In the genomic region with DNA sequence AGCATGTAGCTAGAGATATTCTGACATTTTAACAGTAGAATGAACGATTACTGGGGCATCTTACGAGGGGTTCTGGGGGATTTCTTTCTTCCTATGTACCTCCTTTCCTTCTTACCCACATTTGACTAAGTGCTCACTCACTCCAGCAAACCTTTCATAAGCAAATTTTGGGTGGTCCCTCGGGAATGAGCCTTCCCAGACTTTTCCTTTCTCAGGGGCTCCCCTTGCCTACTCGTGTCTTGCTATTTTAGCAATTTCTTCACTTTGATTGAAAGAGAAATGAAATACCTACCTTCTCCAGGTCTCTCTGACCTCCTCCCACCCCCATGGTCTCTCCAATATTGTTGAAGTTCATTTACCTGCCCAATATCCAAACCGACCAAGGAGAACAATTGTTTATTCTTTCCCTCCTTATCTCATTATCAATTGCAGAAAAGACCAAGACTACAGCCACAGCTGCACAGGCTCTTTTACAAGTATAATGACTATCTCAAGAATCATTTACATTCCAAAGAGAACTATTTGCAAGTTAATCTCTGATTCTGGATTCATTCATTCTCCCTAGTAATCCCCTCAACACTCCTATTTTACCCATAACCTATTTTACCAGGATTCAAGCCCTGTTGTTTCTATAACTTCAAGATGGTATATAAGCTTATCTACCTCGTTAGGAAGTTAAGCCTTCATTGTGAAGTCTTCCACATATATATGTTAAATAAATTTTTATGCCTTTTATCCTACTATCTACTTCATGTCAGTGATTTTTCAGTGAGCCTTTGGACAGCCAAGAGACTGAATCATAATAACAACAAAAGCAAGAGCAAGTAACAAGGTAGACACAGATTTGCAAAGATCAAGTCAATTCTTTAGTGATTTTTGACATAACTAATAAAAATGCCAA, we compare ENCODE assay signal across 20 cellular contexts.
"Had no signal": no experiment of that assay in that cellular context is flagged by ENCODE, and none has a peak within 500 bp of the region (broad histone marks: within the 10 kb centered on the region; RNA-seq: fewer than 3 reads in every experiment).

No MANE protein-coding gene starts in this region.

- H3K4me3 ChIP-seq: esophagus muscularis mucosa, left lung, thyroid gland had no signal

- H3K27me3 Mint-ChIP-seq: activated CD4-positive, alpha-beta T cell treated with anti-CD3 and anti-CD28 coated beads, Interleukin-2, amount 10 ng/mL, durations not matched to agents 24 days and 14 days; memory B cell; stimulated activated memory B cell treated with anti-CD40 and anti-IgM and Interleukin-4, amounts not matched to agents 10 μg/mL and 1 μg/mL and 100 μg/mL, for 72 hours had no signal

- H3K4me1 Mint-ChIP-seq: activated CD4-positive, alpha-beta T cell treated with anti-CD3 and anti-CD28 coated beads, Interleukin-2, amount 10 ng/mL, durations not matched to agents 24 days and 14 days; memory B cell; natural killer cell; stimulated activated memory B cell treated with anti-CD40 and anti-IgM and Interleukin-4, amounts not matched to agents 10 μg/mL and 1 μg/mL and 100 μg/mL, for 72 hours had no signal

- H3K27ac Mint-ChIP-seq: activated CD4-positive, alpha-beta T cell treated with anti-CD3 and anti-CD28 coated beads, Interleukin-2, amount 10 ng/mL, durations not matched to agents 24 days and 14 days; activated CD8-positive, alpha-beta T cell treated with anti-CD3 and anti-CD28 coated beads, Interleukin-2, amount 10 ng/mL, durations not matched to agents 7 days and 5 days; activated naive CD4-positive, alpha-beta T cell treated with anti-CD3 and anti-CD28 coated beads, Interleukin-2, amount 50 U/mL, for 72 hours; activated T-cell treated with anti-CD3 and anti-CD28 coated beads, Interleukin-2, amount 50 U/mL, for 72 hours; memory B cell; natural killer cell; stimulated activated memory B cell treated with anti-CD40 and anti-IgM and Interleukin-4, amounts not matched to agents 10 μg/mL and 1 μg/mL and 100 μg/mL, for 72 hours; T-helper 2 cell treated with Interferon-gamma antibody and Interleukin-4, amounts not matched to agents 5 μg/mL and 100 μg/mL, for 36 hours had no signal

- H3K27me3 ChIP-seq: esophagus muscularis mucosa, left lung, thyroid gland had no signal

- DNase-seq: activated CD4-positive, alpha-beta T cell treated with anti-CD3 and anti-CD28 coated beads, Interleukin-2, amount 10 ng/mL, durations not matched to agents 24 days and 14 days; activated CD4-positive, CD25-positive, alpha-beta regulatory T cell; activated CD8-positive, alpha-beta memory T cell treated with anti-CD3 and anti-CD28 coated beads, Interleukin-2, amount 50 U/mL, for 48 hours; activated CD8-positive, alpha-beta T cell treated with anti-CD3 and anti-CD28 coated beads, Interleukin-2, amount 10 ng/mL, durations not matched to agents 7 days and 5 days; activated gamma-delta T cell; activated T-cell treated with anti-CD3 and anti-CD28 coated beads, Interleukin-2, amount 50 U/mL, for 72 hours; caudate nucleus; hippocampal formation; islet precursor cell; left lung; natural killer cell; posterior cingulate gyrus; retina; stimulated activated CD4-positive, alpha-beta T cell treated with anti-CD3 and anti-CD28 coated beads, Interleukin-2, amount 100 ng/mL, for 48 hours; thyroid gland had no signal

- H3K4me3 Mint-ChIP-seq: activated CD4-positive, alpha-beta T cell treated with anti-CD3 and anti-CD28 coated beads, Interleukin-2, amount 10 ng/mL, durations not matched to agents 24 days and 14 days; activated CD8-positive, alpha-beta T cell treated with anti-CD3 and anti-CD28 coated beads, Interleukin-2, amount 10 ng/mL, durations not matched to agents 7 days and 5 days; activated T-cell treated with anti-CD3 and anti-CD28 coated beads, Interleukin-2, amount 50 U/mL, for 72 hours; memory B cell; natural killer cell; stimulated activated memory B cell treated with anti-CD40 and anti-IgM and Interleukin-4, amounts not matched to agents 10 μg/mL and 1 μg/mL and 100 μg/mL, for 72 hours; T-helper 2 cell treated with Interferon-gamma antibody and Interleukin-4, amounts not matched to agents 5 μg/mL and 100 μg/mL, for 36 hours had no signal

- ATAC-seq: activated CD8-positive, alpha-beta T cell treated with anti-CD3 and anti-CD28 coated beads, Interleukin-2, amount 10 ng/mL, durations not matched to agents 7 days and 5 days; activated naive CD4-positive, alpha-beta T cell treated with anti-CD3 and anti-CD28 coated beads, Interleukin-2, amount 50 U/mL, for 72 hours; activated T-cell treated with anti-CD3 and anti-CD28 coated beads, Interleukin-2, amount 50 U/mL, for 72 hours; left lung; natural killer cell; stimulated activated memory B cell treated with anti-CD40 and anti-IgM and Interleukin-4, amounts not matched to agents 10 μg/mL and 1 μg/mL and 100 μg/mL, for 72 hours had no signal

- H3K36me3 ChIP-seq: esophagus muscularis mucosa, left lung, thyroid gland had no signal

- H3K36me3 Mint-ChIP-seq: activated naive CD4-positive, alpha-beta T cell treated with anti-CD3 and anti-CD28 coated beads, Interleukin-2, amount 50 U/mL, for 72 hours; memory B cell; natural killer cell; stimulated activated memory B cell treated with anti-CD40 and anti-IgM and Interleukin-4, amounts not matched to agents 10 μg/mL and 1 μg/mL and 100 μg/mL, for 72 hours had no signal

- H3K4me1 ChIP-seq: esophagus muscularis mucosa, left lung had no signal

- H3K9me3 ChIP-seq: esophagus muscularis mucosa, thyroid gland had no signal

- H3K9me3 Mint-ChIP-seq: activated CD4-positive, alpha-beta T cell treated with anti-CD3 and anti-CD28 coated beads, Interleukin-2, amount 10 ng/mL, durations not matched to agents 24 days and 14 days had no signal
